Comparison of ENCODE assay signal across 21 cellular contexts in genomic region chr10:132259674-132260073, GRCh38.
"Had no signal": no experiment of that assay in that cellular context is flagged by ENCODE, and none has a peak within 500 bp of the region (broad histone marks: within the 10 kb centered on the region; RNA-seq: fewer than 3 reads in every experiment).

No MANE protein-coding gene starts in this region.

- H3K27ac ChIP-seq: SJSA1, SK-N-MC had no signal

- H3K9me3 ChIP-seq: SJSA1 had no signal

- DNase-seq: Karpas-422, KG1, MM.1S, NCI-H1092 treated with DMSO at 0.1 percent for 48 hours, NCI-H1436, NCI-H187, NCI-H2029, NCI-H2081 treated with DMSO at 0.1 percent for 48 hours, NCI-H2171, NCI-H226, NCI-H446, NCI-H510A, NCI-H524 treated with DMSO at 0.1 percent for 48 hours, NCI-H69, NCI-H774, Right ventricle myocardium superior, RPMI8226, SIG-M5 had no signal

- H3K4me1 ChIP-seq: SJSA1 had no signal

- H3K4me3 ChIP-seq: SJSA1, SK-N-MC had no signal

- FAIRE-seq: RCC 7860 had no signal

- H3K36me3 ChIP-seq: SJSA1 had no signal
